Comparison of ENCODE assay signal across 1 cellular context in genomic region chr19:58557253-58558065, GRCh38.
TF ChIP-seq lines count a peak whose summit lies in the region.

No MANE protein-coding gene starts in this region.

TF ChIP-seq in liver, 16 proteins besides CTCF, POLR2A, EP300 and RAD21 (continued from another document):
- TF ChIP-seq ZBTB33 (IDR thresholded peaks at IDR 0.05), result no peak
- TF ChIP-seq FOXA2 (IDR thresholded peaks at IDR 0.05), result no peak
- TF ChIP-seq RXRA (IDR thresholded peaks at IDR 0.05), result no peak
- no peak for TF ChIP-seq GABPA (IDR thresholded peaks at IDR 0.05 in 1 of 2, conservative IDR thresholded peaks at IDR 0.05 in 1 of 2)
